Comparison of ENCODE assay signal across 18 cellular contexts in the genomic region with DNA sequence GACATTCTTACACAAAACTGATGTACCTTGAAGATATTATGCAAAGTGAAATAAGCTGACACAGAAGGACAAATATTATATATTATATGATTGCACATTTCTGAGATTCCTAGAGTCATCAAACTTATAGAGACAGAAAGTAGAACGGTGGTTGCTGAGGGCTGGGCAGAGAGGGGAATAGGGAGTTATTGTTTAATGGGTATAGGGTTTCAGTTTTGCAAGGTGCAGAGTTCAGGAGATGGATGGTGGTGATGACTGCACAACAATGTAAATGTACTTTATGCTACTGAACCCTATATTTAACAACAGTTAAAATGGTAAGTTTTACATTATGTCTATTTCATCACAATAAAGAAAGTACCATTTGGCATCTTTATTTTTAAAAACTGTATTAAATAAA.
"Had no signal": no experiment of that assay in that cellular context is flagged by ENCODE, and none has a peak within 500 bp of the region (broad histone marks: within the 10 kb centered on the region; RNA-seq: fewer than 3 reads in every experiment).

No MANE protein-coding gene starts in this region.

- H3K4me3 ChIP-seq: cardiac muscle cell, esophagus muscularis mucosa, lower lobe of right lung, thoracic aorta had no signal

- H3K4me1 ChIP-seq: lower lobe of right lung, parathyroid adenoma had no signal

- H3K27ac Mint-ChIP-seq: activated CD8-positive, alpha-beta T cell treated with anti-CD3 and anti-CD28 coated beads for 36 hours; activated naive CD8-positive, alpha-beta T cell treated with anti-CD3 and anti-CD28 coated beads, Interleukin-2, amount 50 U/mL, for 24 hours; activated T-helper 1 cell treated with anti-CD3 and anti-CD28 coated beads, Interleukin-12 subunit alpha, Interleukin-12 subunit beta, Interleukin-2, Interleukin-4 antibody, amounts not matched to agents 30 ng/mL and 10 ng/mL and 1 ng/mL, durations not matched to agents 14 hours and 24 hours and 36 hours; mesothelial cell of epicardium; stimulated activated naive CD8-positive, alpha-beta T cell treated with anti-CD3 and anti-CD28 coated beads, Interleukin-15, Interleukin-2, amounts not matched to agents 100 ng/mL and 50 ng/mL, for 24 hours had no signal

- H3K27ac ChIP-seq: cardiac muscle cell, esophagus muscularis mucosa, lower lobe of right lung, parathyroid adenoma, thoracic aorta had no signal

- H3K9me3 ChIP-seq: esophagus muscularis mucosa, lower lobe of right lung, thoracic aorta had no signal

- FAIRE-seq: astrocyte, endometrium had no signal

- H3K27me3 Mint-ChIP-seq: activated CD8-positive, alpha-beta T cell treated with anti-CD3 and anti-CD28 coated beads for 36 hours; activated naive CD8-positive, alpha-beta T cell treated with anti-CD3 and anti-CD28 coated beads, Interleukin-2, amount 50 U/mL, for 24 hours; stimulated activated naive CD8-positive, alpha-beta T cell treated with anti-CD3 and anti-CD28 coated beads, Interleukin-15, Interleukin-2, amounts not matched to agents 100 ng/mL and 50 ng/mL, for 24 hours had no signal

- H3K36me3 ChIP-seq: cardiac muscle cell, lower lobe of right lung, thoracic aorta had no signal

- DNase-seq: activated CD4-positive, alpha-beta T cell treated with anti-CD3 and anti-CD28 coated beads for 4 hours; activated CD8-positive, alpha-beta memory T cell treated with anti-CD3 and anti-CD28 coated beads, Interleukin-2, amount 50 U/mL, for 4 hours; activated CD8-positive, alpha-beta T cell treated with anti-CD3 and anti-CD28 coated beads for 36 hours; activated naive CD4-positive, alpha-beta T cell treated with Interleukin-2 at 50 U/mL for 16 hours; activated naive CD8-positive, alpha-beta T cell treated with anti-CD3 and anti-CD28 coated beads, Interleukin-2, amount 50 U/mL, for 24 hours; left cardiac atrium; lower lobe of right lung; stimulated activated CD4-positive, alpha-beta T cell treated with anti-CD3 and anti-CD28 coated beads, Interleukin-15, amount 100 ng/mL, for 24 hours; stimulated activated CD4-positive, alpha-beta T cell treated with anti-CD3 and anti-CD28 coated beads, Interleukin-4, amount 100 ng/mL, for 24 hours had no signal

- ATAC-seq: activated CD8-positive, alpha-beta T cell treated with anti-CD3 and anti-CD28 coated beads for 36 hours; activated naive CD8-positive, alpha-beta T cell treated with anti-CD3 and anti-CD28 coated beads, Interleukin-2, amount 50 U/mL, for 24 hours; left cardiac atrium; lower lobe of right lung had no signal

- H3K9me3 Mint-ChIP-seq: activated naive CD8-positive, alpha-beta T cell treated with anti-CD3 and anti-CD28 coated beads, Interleukin-2, amount 50 U/mL, for 24 hours; stimulated activated naive CD8-positive, alpha-beta T cell treated with anti-CD3 and anti-CD28 coated beads, Interleukin-15, Interleukin-2, amounts not matched to agents 100 ng/mL and 50 ng/mL, for 24 hours had no signal

- H3K27me3 ChIP-seq: cardiac muscle cell, esophagus muscularis mucosa had no signal

- H3K4me3 Mint-ChIP-seq: activated CD8-positive, alpha-beta T cell treated with anti-CD3 and anti-CD28 coated beads for 36 hours; activated naive CD8-positive, alpha-beta T cell treated with anti-CD3 and anti-CD28 coated beads, Interleukin-2, amount 50 U/mL, for 24 hours; activated T-helper 1 cell treated with anti-CD3 and anti-CD28 coated beads, Interleukin-12 subunit alpha, Interleukin-12 subunit beta, Interleukin-2, Interleukin-4 antibody, amounts not matched to agents 30 ng/mL and 10 ng/mL and 1 ng/mL, durations not matched to agents 14 hours and 24 hours and 36 hours; mesothelial cell of epicardium; stimulated activated naive CD8-positive, alpha-beta T cell treated with anti-CD3 and anti-CD28 coated beads, Interleukin-15, Interleukin-2, amounts not matched to agents 100 ng/mL and 50 ng/mL, for 24 hours had no signal
